Comparison of ENCODE assay signal across 8 cellular contexts in the genomic region with DNA sequence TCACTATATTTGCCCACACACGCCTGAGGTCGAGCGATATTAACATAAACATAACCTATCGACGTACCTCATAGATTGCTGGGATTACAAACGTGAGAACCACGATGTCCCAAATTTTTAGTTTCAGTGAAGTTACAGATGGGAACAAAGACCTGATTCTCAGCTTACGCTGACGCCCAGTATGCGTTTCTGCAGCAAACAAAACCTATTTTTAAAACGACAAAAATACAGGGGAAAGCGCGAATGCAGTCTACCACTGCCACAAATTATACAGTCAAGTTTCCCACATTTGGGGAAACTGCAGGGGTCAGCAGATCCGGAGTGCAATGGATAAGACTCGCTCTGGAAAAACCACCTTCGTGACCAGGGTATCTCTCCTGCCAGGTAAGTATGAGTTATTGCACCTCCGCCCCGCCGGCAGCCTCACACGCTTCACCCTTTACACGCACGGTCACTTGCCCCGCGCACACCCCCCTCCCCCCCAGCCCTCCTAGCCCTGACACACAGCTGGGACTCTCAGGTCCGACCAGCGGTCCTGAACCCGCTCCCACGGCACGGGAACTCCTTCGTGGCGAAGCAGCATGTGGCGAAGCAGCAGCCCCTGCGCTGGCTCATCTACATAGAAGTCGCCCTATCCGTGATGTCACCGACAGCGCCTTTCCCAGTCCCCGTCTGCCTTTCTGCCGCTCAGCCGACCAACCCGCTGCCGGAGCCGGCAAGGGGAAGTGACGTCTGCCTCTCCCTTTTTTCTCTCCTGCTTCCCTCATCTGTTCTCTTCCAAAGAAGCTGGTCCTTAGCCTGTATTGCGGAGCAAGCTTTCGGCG. TPM values are rescaled to one million over a fixed set of nuclear protein-coding genes. Genes with fewer than 3 reads are reported as not detected.
DNase-seq lines count a peak whose midpoint lies in the region; ATAC-seq and TF ChIP-seq lines count a peak whose summit lies in the region.
"Not testable (repeated sequence)": the region's sequence is repeated elsewhere in the genome, so short reads cannot be mapped to it uniquely, and the experiment has no call there.

No MANE protein-coding gene starts in this region.

- H3K9ac ChIP-seq in smooth muscle cell (ENCODE audit: low read depth): peak overlapping the region; percentile 86

- TF ChIP-seq CTCF in smooth muscle cell (IDR thresholded peaks at IDR 0.05; ENCODE audit: borderline replicate concordance, insufficient read depth, poor library complexity, severe bottlenecking): not testable (repeated sequence)

- H3K4me3 ChIP-seq in smooth muscle cell: peak overlapping the region; percentile 52

- H3K27ac ChIP-seq in smooth muscle cell (ENCODE audit: low read depth): peak overlapping the region; percentile 80

- H3K4me1 ChIP-seq in smooth muscle cell (ENCODE audit: low read depth): not testable (repeated sequence)

- peak overlapping the region; percentile 85 for H3K4me2 ChIP-seq in smooth muscle cell

- under 1% methylated on average over 42 of the region's 47 CpGs for WGBS in smooth muscle cell (ENCODE audit: low lambda C conversion rate)

- not testable (repeated sequence) for H3K36me3 ChIP-seq in smooth muscle cell (ENCODE audit: low read depth)

- H2AFZ ChIP-seq in smooth muscle cell (ENCODE audit: low read depth): not testable (repeated sequence)

- H3K27me3 ChIP-seq in smooth muscle cell (ENCODE audit: low read depth): not testable (repeated sequence)

- DNase-seq in ACHN (peak; percentile 98), NCI-H345 treated with DMSO at 0.1 percent for 48 hours (lab: John Stamatoyannopoulos, UW; ENCODE audit: unreplicated experiment) (peak; percentile 97), iris pigment epithelial cell (ENCODE audit: low read depth) (peak; percentile 98), smooth muscle cell (lab: John Stamatoyannopoulos, UW; ENCODE audit: unreplicated experiment) (peak; percentile 74)
- peak; percentile 72 for DNase-seq in activated CD4-positive, CD25-positive, alpha-beta regulatory T cell treated with anti-CD3 and anti-CD28 coated beads, Interleukin-2, amount 50 U/mL, for 72 hours
- DNase-seq in central memory CD4-positive, alpha-beta T cell: peak; percentile 78

- H3K9me3 ChIP-seq in smooth muscle cell (replicated peaks; ENCODE audit: low read depth): not testable (repeated sequence)

- H4K20me1 ChIP-seq in smooth muscle cell (ENCODE audit: low read depth): not testable (repeated sequence)

- in situ Hi-C loops in ACHN (cut with HindIII; ENCODE audit: low pct_ligation_motif_present, low pct_unique_long_range_greater_than_20kb, low sequenced_read_pairs): not testable (repeated sequence)

- ATAC-seq in GM18870 (IDR thresholded peaks at IDR 0.05; ENCODE audit: unreplicated experiment) (peak; percentile 66), HG03196 (IDR thresholded peaks at IDR 0.05; ENCODE audit: unreplicated experiment) (peak; percentile 73)

- not testable (repeated sequence) for H3K79me2 ChIP-seq in smooth muscle cell (ENCODE audit: low read depth)

- H3F3A ChIP-seq in smooth muscle cell (ENCODE audit: low read depth): not testable (repeated sequence)

RNA-seq across cellular contexts. Expression of gene HJV, which starts 30.5 kb away (rescaled TPM):
- not detected in 2 replicates for total RNA-seq in smooth muscle cell
- not detected in 2 replicates for polyA plus RNA-seq in smooth muscle cell

RNA-seq across cellular contexts. Expression of gene TXNIP, which starts 55.7 kb away (rescaled TPM):
- 365 and 384 TPM in 2 replicates for total RNA-seq in smooth muscle cell
- polyA plus RNA-seq in smooth muscle cell: 197 and 206 TPM in 2 replicates

Comparison
In these comparisons a context has a peak if more than half of its experiments do, and no peak if none do; other contexts are left out.
1. Peak in every context shown above with its lines: DNase-seq, ATAC-seq, H3K4me3 ChIP-seq and H3K27ac ChIP-seq.